In genomic region chr16:31489616-31490584, GRCh38 we compare ENCODE assay signal across 1 cellular context.
TF ChIP-seq lines count a peak whose summit lies in the region.

No MANE protein-coding gene starts in this region.

TF ChIP-seq in GM12878, 131 proteins besides CTCF, POLR2A, EP300 and RAD21:
- TF ChIP-seq NFXL1 (IDR thresholded peaks at IDR 0.05; ENCODE audit: borderline replicate concordance) (no peak), SUZ12 (IDR thresholded peaks at IDR 0.05; ENCODE audit: unreplicated experiment) (no peak), MLLT1 (IDR thresholded peaks at IDR 0.05) (no peak), NFIC (IDR thresholded peaks at IDR 0.05; ENCODE audit: low read depth, low read length) (no peak), STAT3 (IDR thresholded peaks at IDR 0.05; ENCODE audit: low read depth, low read length) (no peak), ATF2 (IDR thresholded peaks at IDR 0.05; ENCODE audit: low read length) (no peak), ZBTB40 (IDR thresholded peaks at IDR 0.05; ENCODE audit: borderline replicate concordance) (no peak), ZNF217 (IDR thresholded peaks at IDR 0.05) (no peak), ZBED1 (IDR thresholded peaks at IDR 0.05; ENCODE audit: borderline replicate concordance) (no peak), CHD1 (IDR thresholded peaks at IDR 0.05; ENCODE audit: low read depth, low read length) (no peak), SUPT20H (IDR thresholded peaks at IDR 0.05; ENCODE audit: borderline replicate concordance, control insufficient read depth, low read depth, low read length) (no peak), ZNF24 (IDR thresholded peaks at IDR 0.05) (no peak), SP1 (IDR thresholded peaks at IDR 0.05; ENCODE audit: low read depth, low read length) (no peak)
- TF ChIP-seq, protein P1, sequence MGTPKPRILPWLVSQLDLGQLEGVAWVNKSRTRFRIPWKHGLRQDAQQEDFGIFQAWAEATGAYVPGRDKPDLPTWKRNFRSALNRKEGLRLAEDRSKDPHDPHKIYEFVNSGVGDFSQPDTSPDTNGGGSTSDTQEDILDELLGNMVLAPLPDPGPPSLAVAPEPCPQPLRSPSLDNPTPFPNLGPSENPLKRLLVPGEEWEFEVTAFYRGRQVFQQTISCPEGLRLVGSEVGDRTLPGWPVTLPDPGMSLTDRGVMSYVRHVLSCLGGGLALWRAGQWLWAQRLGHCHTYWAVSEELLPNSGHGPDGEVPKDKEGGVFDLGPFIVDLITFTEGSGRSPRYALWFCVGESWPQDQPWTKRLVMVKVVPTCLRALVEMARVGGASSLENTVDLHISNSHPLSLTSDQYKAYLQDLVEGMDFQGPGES (IDR thresholded peaks at IDR 0.05), result no peak
TF ChIP-seq in GM12878: peak in this region for 0.
